ENCODE assay signal across 22 cellular contexts in genomic region chr3:23900744-23901143, GRCh38. TPM values are rescaled to one million over a fixed set of nuclear protein-coding genes. Genes with fewer than 3 reads are reported as not detected.
A peak's percentile ranks its signal among the peaks of the same experiment; 100 is the strongest.
DNase-seq lines count a peak whose midpoint lies in the region; ATAC-seq, FAIRE-seq and TF ChIP-seq lines count a peak whose summit lies in the region.
"Had no signal": no experiment of that assay in that cellular context is flagged by ENCODE, and none has a peak within 500 bp of the region (broad histone marks: within the 10 kb centered on the region; RNA-seq: fewer than 3 reads in every experiment).

No MANE protein-coding gene starts in this region.

- no peaks in the 10 kb centered on the region for H3K79me2 ChIP-seq in PC-3 (ENCODE audit: low read length)

- CTCF ChIA-PET in A549 (lab: Yijun Ruan, JAX): interaction anchor here (4.6 kb wide), 1 partner anchor 11 kb away, joined by 26 read pairs; no protein-coding TSS in a partner anchor
- CTCF ChIA-PET in PC-3 (lab: Charles Lee): no interaction called here

- no peaks in the 10 kb centered on the region for H3F3A ChIP-seq in PC-3 (ENCODE audit: low read length, unreplicated experiment)

- H3K27me3 ChIP-seq in PC-3 (ENCODE audit: low read length) (no peaks in the 10 kb centered on the region), vagina (no peaks in the 10 kb centered on the region)
- H3K27me3 ChIP-seq: upper lobe of right lung had no signal

- no peak for FAIRE-seq in A549 (lab: Jason Lieb, UNC)
- FAIRE-seq: GM12891 had no signal

- peaks cover 13% of the 10 kb centered on the region; the same call in 1 of the 2 replicates for H3K36me3 ChIP-seq in PC-3 (ENCODE audit: low read depth, low read length)
- peaks cover 0 to 18% of the 10 kb centered on the region in 2 donors for H3K36me3 ChIP-seq in vagina
- H3K36me3 ChIP-seq: prostate gland had no signal

- TF ChIP-seq POLR2A in A549 (IDR thresholded peaks at IDR 0.05; ENCODE audit: low read length) (no peak), vagina (IDR thresholded peaks at IDR 0.05) (no peak)

- no peak overlapping the region for H3K4me3 ChIP-seq in A549
- no peak overlapping the region for H3K4me3 ChIP-seq in PC-3 (ENCODE audit: low read length)
- no peak overlapping the region for H3K4me3 ChIP-seq in fibroblast of mammary gland (ENCODE audit: control insufficient read depth, low read depth, low read length)
- H3K4me3 ChIP-seq in vagina: no peak overlapping the region
- H3K4me3 ChIP-seq: prostate gland, upper lobe of right lung had no signal

- POLR2A ChIA-PET in A549 (lab: Yijun Ruan, JAX) (interaction anchor here (1.0 kb wide), 1 partner anchor 16 kb away, joined by 3 read pairs; the partner anchor contains the start of genes NKIRAS1 and RPL15), PC-3 (lab: Charles Lee; ENCODE audit: unreplicated experiment) (no interaction called here)

- peak; percentile 69 to 78 for ATAC-seq in A549
- ATAC-seq in PC-3: peak; percentile 37; the same call in 1 of the 2 replicates
- no peak for ATAC-seq in HG03159 (IDR thresholded peaks at IDR 0.05; ENCODE audit: unreplicated experiment)
- no peak for ATAC-seq in HG02678 (IDR thresholded peaks at IDR 0.05; ENCODE audit: unreplicated experiment)
- ATAC-seq: SK-N-SH treated with all-trans-retinoic acid at 6 μM for 48 hours, upper lobe of right lung had no signal

- H3K9ac ChIP-seq in PC-3 (ENCODE audit: low read length): no peak overlapping the region

- no peak overlapping the region for H3K4me3 Mint-ChIP-seq in activated T-cell treated with anti-CD3 and anti-CD28 coated beads, Interleukin-2, amount 50 U/mL, for 24 hours
- H3K4me3 Mint-ChIP-seq: activated CD4-positive, alpha-beta memory T cell treated with anti-CD3 and anti-CD28 coated beads, Interleukin-2, amount 10 ng/mL, durations not matched to agents 7 days and 5 days; CD4-positive, CD25-positive, alpha-beta regulatory T cell had no signal

- H3K9me2 ChIP-seq in PC-3 (replicated peaks; ENCODE audit: low read length): no peaks in the 10 kb centered on the region

- H3K36me3 Mint-ChIP-seq in activated T-cell treated with anti-CD3 and anti-CD28 coated beads, Interleukin-2, amount 50 U/mL, for 24 hours (ENCODE audit: low read depth): peaks cover 73% of the 10 kb centered on the region

- no peak overlapping the region for H3K27ac ChIP-seq in A549
- no peak overlapping the region for H3K27ac ChIP-seq in PC-3 (ENCODE audit: low read length)
- no peak overlapping the region for H3K27ac ChIP-seq in vagina
- H3K27ac ChIP-seq: prostate gland, upper lobe of right lung had no signal

- no peaks in the 10 kb centered on the region for H3K27me3 Mint-ChIP-seq in activated T-cell treated with anti-CD3 and anti-CD28 coated beads, Interleukin-2, amount 50 U/mL, for 24 hours
- H3K27me3 Mint-ChIP-seq: activated CD4-positive, alpha-beta memory T cell treated with anti-CD3 and anti-CD28 coated beads, Interleukin-2, amount 10 ng/mL, durations not matched to agents 7 days and 5 days; CD4-positive, CD25-positive, alpha-beta regulatory T cell had no signal

- no peak overlapping the region for H2AFZ ChIP-seq in PC-3 (ENCODE audit: low read length)

- no peaks in the 10 kb centered on the region for H4K20me1 ChIP-seq in PC-3 (ENCODE audit: low read length)

- H3K4me1 ChIP-seq in A549: no peaks in the 10 kb centered on the region; the same call in 2 of the 3 replicates
- H3K4me1 ChIP-seq in PC-3 (ENCODE audit: insufficient read depth, low read length): no peaks in the 10 kb centered on the region
- no peaks in the 10 kb centered on the region for H3K4me1 ChIP-seq in vagina
- H3K4me1 ChIP-seq: prostate gland, upper lobe of right lung had no signal

- no peak for TF ChIP-seq CTCF in A549 (IDR thresholded peaks at IDR 0.05)
- TF ChIP-seq CTCF in PC-3 (conservative IDR thresholded peaks at IDR 0.05; ENCODE audit: low read depth, low read length): no peak
- peak; percentile 17 for TF ChIP-seq CTCF in fibroblast of mammary gland (conservative IDR thresholded peaks at IDR 0.05; ENCODE audit: control insufficient read depth, insufficient read depth, low read depth, low read length)
- TF ChIP-seq CTCF in vagina (IDR thresholded peaks at IDR 0.05): no peak

- H3K9me3 ChIP-seq in A549 (no peaks in the 10 kb centered on the region; the same call in 2 of the 3 replicates), PC-3 (ENCODE audit: low read length) (no peaks in the 10 kb centered on the region), vagina (no peaks in the 10 kb centered on the region)
- H3K9me3 ChIP-seq: prostate gland, upper lobe of right lung had no signal

- peak; percentile 32 to 35 for DNase-seq in A549 (ENCODE audit: low read depth in 1 of 2, low spot score in 1 of 2)
- DNase-seq in EL: peak; percentile 16
- no peak for DNase-seq in PC-3
- DNase-seq in fibroblast of mammary gland (ENCODE audit: low read depth): peak; percentile 61
- DNase-seq in activated T-cell treated with anti-CD3 and anti-CD28 coated beads, Interleukin-2, amount 50 U/mL, for 24 hours: no peak
- DNase-seq in vagina (ENCODE audit: extremely low spot score in 2 of 2): no peak
- DNase-seq: ACHN; activated CD4-positive, alpha-beta memory T cell treated with anti-CD3 and anti-CD28 coated beads, Interleukin-2, amount 10 ng/mL, durations not matched to agents 7 days and 5 days; activated CD4-positive, CD25-positive, alpha-beta regulatory T cell; activated naive CD4-positive, alpha-beta T cell; amniotic stem cell; CD4-positive, CD25-positive, alpha-beta regulatory T cell; dermis blood vessel endothelial cell; DMS153; NCI-H146; NCI-H524 treated with DMSO at 0.1 percent for 48 hours; upper lobe of right lung had no signal

- WGBS in A549 (ENCODE audit: missing lambda C conversion rate): 76% methylated on average over 6 of the region's 6 CpGs

- intact Hi-C loops in PC-3 (cut with micrococcal nuclease) (no loop called here), vagina (cut with DNase I) (no loop called here)

- H3K27ac Mint-ChIP-seq in activated T-cell treated with anti-CD3 and anti-CD28 coated beads, Interleukin-2, amount 50 U/mL, for 24 hours: no peak overlapping the region
- H3K27ac Mint-ChIP-seq: activated CD4-positive, alpha-beta memory T cell treated with anti-CD3 and anti-CD28 coated beads, Interleukin-2, amount 10 ng/mL, durations not matched to agents 7 days and 5 days had no signal

- no peaks in the 10 kb centered on the region for H3K4me1 Mint-ChIP-seq in activated T-cell treated with anti-CD3 and anti-CD28 coated beads, Interleukin-2, amount 50 U/mL, for 24 hours (ENCODE audit: low read depth)
- H3K4me1 Mint-ChIP-seq: activated CD4-positive, alpha-beta memory T cell treated with anti-CD3 and anti-CD28 coated beads, Interleukin-2, amount 10 ng/mL, durations not matched to agents 7 days and 5 days had no signal

- TF ChIP-seq EP300 in A549 (IDR thresholded peaks at IDR 0.05): no peak

- H3K9me3 Mint-ChIP-seq in activated T-cell treated with anti-CD3 and anti-CD28 coated beads, Interleukin-2, amount 50 U/mL, for 24 hours: no peaks in the 10 kb centered on the region
- H3K9me3 Mint-ChIP-seq: activated CD4-positive, alpha-beta memory T cell treated with anti-CD3 and anti-CD28 coated beads, Interleukin-2, amount 10 ng/mL, durations not matched to agents 7 days and 5 days had no signal

- no TSS peak for BruUV-seq in PC-3 (replicated peaks; lab: Mats Ljungman, UMichigan)

- H3K4me2 ChIP-seq in A549: no peak overlapping the region
- H3K4me2 ChIP-seq in PC-3 (ENCODE audit: low read length): no peak overlapping the region

- TF ChIP-seq RAD21 in A549 (conservative IDR thresholded peaks at IDR 0.05 in 1 of 2, IDR thresholded peaks at IDR 0.05 in 1 of 2): peak in 1 of 2 experiments; percentile 7; a peak in 1 of 5 replicates

TF ChIP-seq in A549, 52 proteins besides CTCF, POLR2A, EP300 and RAD21:
- TF ChIP-seq HOXB5 (CRISPR knock-in tag; IDR thresholded peaks at IDR 0.05): no peak
- peak; percentile 69 to 92; a peak in 3 of 4 replicates for TF ChIP-seq CEBPB (IDR thresholded peaks at IDR 0.05)

RNA-seq across cellular contexts. Expression of gene NKIRAS1, which starts 16.0 kb away (rescaled TPM):
- 12.2 and 16.8 TPM in 2 replicates for polyA plus RNA-seq in A549 (2011; rRNA removed)
- 3.3 and 3.7 TPM in 2 replicates for polyA plus RNA-seq in A549 (2012; cell fraction: cytosol; rRNA removed)
- polyA plus RNA-seq in A549 (2012; cell fraction: nucleus; rRNA removed): 1.6 and 2.7 TPM in 2 replicates
- 13.8 to 15.5 TPM (median 14.8 TPM) in 3 replicates for polyA plus RNA-seq in A549 (2017; fragmentation: RNase III; extraction: RNeasy Plus Mini Kit Qiagen cat#74134 plus additional on column Dnase treatment)
- 4.0 and 4.2 TPM in 2 replicates for polyA minus RNA-seq in A549 (2011; rRNA and poly(A)+ RNA removed)
- 12.7 and 14.9 TPM in 2 replicates for total RNA-seq in PC-3 (2014; rRNA removed)
- 9.1 TPM for total RNA-seq in vagina

RNA-seq across cellular contexts. Expression of gene RPL15, which starts 16.2 kb away (rescaled TPM):
- polyA plus RNA-seq in A549 (2011; rRNA removed): 2,933 and 3,149 TPM in 2 replicates
- 4,919 and 4,999 TPM in 2 replicates for polyA plus RNA-seq in A549 (2012; cell fraction: cytosol; rRNA removed)
- polyA plus RNA-seq in A549 (2012; cell fraction: nucleus; rRNA removed): 2,649 and 2,666 TPM in 2 replicates
- polyA plus RNA-seq in A549 (2017; fragmentation: RNase III; extraction: RNeasy Plus Mini Kit Qiagen cat#74134 plus additional on column Dnase treatment): 2,088 to 2,178 TPM (median 2,158 TPM) in 3 replicates
- polyA minus RNA-seq in A549 (2011; rRNA and poly(A)+ RNA removed): 1,758 and 1,776 TPM in 2 replicates
- 1,500 and 1,904 TPM in 2 replicates for total RNA-seq in PC-3 (2014; rRNA removed)
- total RNA-seq in vagina: 2,641 TPM

RNA-seq across cellular contexts. Expression of gene NR1D2, which starts 44.3 kb away (rescaled TPM):
- polyA plus RNA-seq in A549 (2011; rRNA removed) (18.5 and 18.6 TPM in 2 replicates), A549 (2017; fragmentation: RNase III; extraction: RNeasy Plus Mini Kit Qiagen cat#74134 plus additional on column Dnase treatment) (7.2 to 8.1 TPM (median 7.4 TPM) in 3 replicates)
- polyA plus RNA-seq in A549 (2012; cell fraction: cytosol; rRNA removed): 2.6 and 3.1 TPM in 2 replicates
- 1.2 and 1.9 TPM in 2 replicates for polyA plus RNA-seq in A549 (2012; cell fraction: nucleus; rRNA removed)
- 15.4 and 18.7 TPM in 2 replicates for polyA minus RNA-seq in A549 (2011; rRNA and poly(A)+ RNA removed)
- total RNA-seq in PC-3 (2014; rRNA removed) (24.7 and 24.8 TPM in 2 replicates), vagina (19.4 TPM)

Comparison
In these comparisons a context has a peak if more than half of its experiments do, and no peak if none do; other contexts are left out.
1. ATAC-seq: peak in A549 (2 of 2) and PC-3 (single experiment); none in HG03159 (single experiment) and HG02678 (single experiment).
2. DNase-seq: peak in A549 (2 of 2), EL (single experiment) and fibroblast of mammary gland (single experiment); none in PC-3 (single experiment), activated T-cell treated with anti-CD3 and anti-CD28 coated beads, Interleukin-2, amount 50 U/mL, for 24 hours (single experiment) and vagina (0 of 2).